1 cellular context compared by ENCODE assay signal in the genomic region with DNA sequence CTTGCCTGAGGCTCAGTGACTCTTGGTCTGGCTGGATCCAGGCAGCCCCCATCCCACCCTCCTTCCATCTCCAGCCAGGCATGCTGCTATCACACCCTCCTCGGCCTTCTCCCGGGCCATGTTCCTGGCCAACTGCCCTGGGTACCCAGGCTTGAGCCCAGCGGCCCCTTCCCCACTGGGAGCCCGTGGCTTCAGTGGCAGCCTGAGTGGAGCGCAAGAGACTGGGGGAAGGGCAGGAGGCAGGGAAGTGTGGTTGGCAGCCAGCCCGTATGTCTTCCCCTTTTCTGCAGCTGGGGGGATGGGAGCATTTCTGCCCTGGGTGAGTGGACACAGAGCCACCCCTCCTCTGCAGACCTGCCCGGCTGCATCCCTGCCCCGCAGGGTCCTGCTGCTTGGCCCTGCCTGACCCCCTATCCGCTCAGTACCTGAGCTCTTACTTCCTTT.
TF ChIP-seq lines count a peak whose summit lies in the region.

No MANE protein-coding gene starts in this region.

TF ChIP-seq in H1, 55 proteins besides CTCF, POLR2A, EP300 and RAD21 (continued from another document):
- no peak for TF ChIP-seq YY1 (IDR thresholded peaks at IDR 0.05; ENCODE audit: low read depth, low read length)
- TF ChIP-seq SIN3A (conservative IDR thresholded peaks at IDR 0.05 in 1 of 2, IDR thresholded peaks at IDR 0.05 in 1 of 2; ENCODE audit: low read depth in 1 of 2, low read length in 2 of 2): no peak
- TF ChIP-seq RXRA (IDR thresholded peaks at IDR 0.05; ENCODE audit: insufficient read depth, low read depth, low read length): no peak
- no peak for TF ChIP-seq ZNF274 (IDR thresholded peaks at IDR 0.05; ENCODE audit: borderline replicate concordance, extremely low read depth, low read length)
- no peak for TF ChIP-seq CHD2 (IDR thresholded peaks at IDR 0.05; ENCODE audit: low read length)
- TF ChIP-seq SRF (IDR thresholded peaks at IDR 0.05; ENCODE audit: low read depth, low read length): no peak
- no peak for TF ChIP-seq MAFK (IDR thresholded peaks at IDR 0.05; ENCODE audit: low read depth, low read length)
- no peak for TF ChIP-seq EZH2 (IDR thresholded peaks at IDR 0.05; ENCODE audit: low read depth, low read length, severe bottlenecking)
